8 cellular contexts compared by ENCODE assay signal in the genomic region with DNA sequence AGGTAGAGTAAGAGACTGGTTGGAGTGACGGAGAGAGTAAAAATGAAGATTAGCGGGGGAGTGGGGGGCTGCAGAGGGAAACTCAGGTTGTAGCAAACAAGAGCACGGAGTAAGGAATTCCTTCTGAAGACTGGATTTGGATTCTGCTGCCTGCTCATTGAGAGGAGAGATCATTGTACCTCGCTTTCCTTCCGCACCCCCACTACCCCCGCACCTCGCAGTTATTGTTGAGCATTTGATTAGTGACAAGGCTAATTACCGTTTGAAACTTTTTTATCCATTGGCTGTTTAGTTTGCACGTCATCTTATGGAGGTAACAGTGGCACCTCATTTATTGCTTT. TPM values are rescaled to one million over a fixed set of nuclear protein-coding genes. Genes with fewer than 3 reads are reported as not detected.
DNase-seq lines count a peak whose midpoint lies in the region; ATAC-seq and TF ChIP-seq lines count a peak whose summit lies in the region.

No MANE protein-coding gene starts in this region.

- peaks cover 53% of the 10 kb centered on the region for H3K79me2 ChIP-seq in GM23248 (ENCODE audit: insufficient read depth)

- H3K9me2 ChIP-seq in GM23248 (ENCODE audit: insufficient read depth) = no peaks in the 10 kb centered on the region

- H3K27me3 ChIP-seq in GM23248 (replicated peaks; ENCODE audit: insufficient read depth) (no peaks in the 10 kb centered on the region), SJSA1 (replicated peaks) (no peaks in the 10 kb centered on the region), esophagus squamous epithelium (no peaks in the 10 kb centered on the region), prostate gland (replicated peaks; ENCODE audit: insufficient read depth) (no peaks in the 10 kb centered on the region)

- H2AFZ ChIP-seq in GM23248 = peak overlapping the region; percentile 87

- WGBS in GM23248 (ENCODE audit: low coverage in 1 of 2, low lambda C conversion rate in 2 of 2, missing lambda C conversion rate in 2 of 2), 2 experiments = 1 to 2% methylated on average over 9 of the region's 9 CpGs
- 0% methylated on average over 9 of the region's 9 CpGs for WGBS in esophagus squamous epithelium, 2 donors
- under 1% methylated on average over 9 of the region's 9 CpGs for WGBS in prostate gland

- H3K4me1 ChIP-seq in GM23248 (ENCODE audit: insufficient read depth) (no peaks in the 10 kb centered on the region; the same call in 1 of the 2 replicates), SJSA1 (replicated peaks) (peaks cover 5% of the 10 kb centered on the region), esophagus squamous epithelium (peaks cover 0 to 35% (median 12%) of the 10 kb centered on the region in 3 donors), prostate gland (replicated peaks) (no peaks in the 10 kb centered on the region)

- H4K20me1 ChIP-seq in GM23248 (ENCODE audit: insufficient read depth) = no peaks in the 10 kb centered on the region

- no peak for TF ChIP-seq CTCF in esophagus squamous epithelium (IDR thresholded peaks at IDR 0.05)
- no peak for TF ChIP-seq CTCF in prostate gland (IDR thresholded peaks at IDR 0.05)

- ATAC-seq in HG03442 (IDR thresholded peaks at IDR 0.05; ENCODE audit: unreplicated experiment) = no peak
- ATAC-seq in GM19452 (IDR thresholded peaks at IDR 0.05; ENCODE audit: unreplicated experiment) = no peak

- H3K4me3 ChIP-seq in GM23248 = peak overlapping the region; percentile 86
- peak overlapping the region; percentile 58 for H3K4me3 ChIP-seq in SJSA1
- peak overlapping the region; percentile 61 to 85 (median 80) for H3K4me3 ChIP-seq in esophagus squamous epithelium
- H3K4me3 ChIP-seq in prostate gland = peak overlapping the region; percentile 67 to 69

- DNase-seq in GM23248 (no peak), SJSA1 (ENCODE audit: low read depth in 1 of 2, low spot score in 2 of 2) (no peak), esophagus squamous epithelium (lab: John Stamatoyannopoulos, UW) (no peak), prostate gland (ENCODE audit: low spot score) (no peak), NCI-H2029 treated with DMSO at 0.1 percent for 48 hours (lab: John Stamatoyannopoulos, UW) (no peak), C1 segment of cervical spinal cord (lab: John Stamatoyannopoulos, UW) (no peak)

- in situ Hi-C loops in GM23248 (cut with MboI) = no loop called here

- intact Hi-C loops in esophagus squamous epithelium (cut with DNase I) (no loop called here), prostate gland (cut with DNase I) (no loop called here)

- peak overlapping the region; percentile 93 for H3K4me2 ChIP-seq in GM23248 (ENCODE audit: unreplicated experiment)

- H3K9me3 ChIP-seq in GM23248 (ENCODE audit: low read depth) = no peaks in the 10 kb centered on the region
- H3K9me3 ChIP-seq in SJSA1 (replicated peaks) = no peaks in the 10 kb centered on the region; the same call in 1 of the 2 replicates
- no peaks in the 10 kb centered on the region for H3K9me3 ChIP-seq in esophagus squamous epithelium
- H3K9me3 ChIP-seq in prostate gland = no peaks in the 10 kb centered on the region

- peaks cover 18% of the 10 kb centered on the region for H3K36me3 ChIP-seq in GM23248 (ENCODE audit: low read depth)
- peaks cover 44% of the 10 kb centered on the region for H3K36me3 ChIP-seq in SJSA1
- H3K36me3 ChIP-seq in esophagus squamous epithelium = peaks cover 6 to 29% (median 10%) of the 10 kb centered on the region in 3 donors
- H3K36me3 ChIP-seq in prostate gland = peaks cover 0 to 3% of the 10 kb centered on the region in 2 donors

- TF ChIP-seq POLR2A in esophagus squamous epithelium (IDR thresholded peaks at IDR 0.05) (no peak), prostate gland (IDR thresholded peaks at IDR 0.05) (no peak)

- H3F3A ChIP-seq in GM23248 (ENCODE audit: insufficient read depth) = no peaks in the 10 kb centered on the region

- peak overlapping the region; percentile 90 for H3K9ac ChIP-seq in GM23248

- H3K27ac ChIP-seq in GM23248 = peak overlapping the region; percentile 86
- peak overlapping the region; percentile 53 for H3K27ac ChIP-seq in SJSA1
- H3K27ac ChIP-seq in esophagus squamous epithelium = peak overlapping the region; percentile 81 to 94 (median 90)
- H3K27ac ChIP-seq in prostate gland = peak overlapping the region; percentile 78 to 90

RNA-seq across cellular contexts. Expression of gene PRPF3, which starts 0.5 kb away (rescaled TPM):
- 27.6 and 46.2 TPM in 2 replicates for total RNA-seq in GM23248 (2014; rRNA removed; shearing (Covaris generic))
- polyA plus RNA-seq in GM23248 (2016; fragmentation: Nextera tagmentation; extraction: Ambion mirVana) = 25.6 and 28.1 TPM in 2 replicates
- total RNA-seq in SJSA1 (2014; rRNA removed; shearing (Covaris generic)) = 40.2 and 49.6 TPM in 2 replicates
- 10 to 100 TPM; 15.1 to 44.8 (median 29.0) TPM for total RNA-seq in esophagus squamous epithelium
- 10 to 100 TPM; 41.1 to 61.8 TPM for total RNA-seq in prostate gland

RNA-seq across cellular contexts. Expression of gene MRPS21, which starts 28.1 kb away (rescaled TPM):
- 36.5 and 37.9 TPM in 2 replicates for total RNA-seq in GM23248 (2014; rRNA removed; shearing (Covaris generic))
- 108 and 116 TPM in 2 replicates for polyA plus RNA-seq in GM23248 (2016; fragmentation: Nextera tagmentation; extraction: Ambion mirVana)
- 45.5 and 60.0 TPM in 2 replicates for total RNA-seq in SJSA1 (2014; rRNA removed; shearing (Covaris generic))
- total RNA-seq in esophagus squamous epithelium (10 to 100 TPM; 31.7 to 41.3 (median 38.7) TPM), prostate gland (10 to 100 TPM; 40.1 to 49.0 TPM)

RNA-seq across cellular contexts. Expression of gene CIART, which starts 39.4 kb away (rescaled TPM):
- 1.8 and 3.4 TPM in 2 replicates for total RNA-seq in GM23248 (2014; rRNA removed; shearing (Covaris generic))
- 6.7 and 7.0 TPM in 2 replicates for polyA plus RNA-seq in GM23248 (2016; fragmentation: Nextera tagmentation; extraction: Ambion mirVana)
- 5.9 and 6.1 TPM in 2 replicates for total RNA-seq in SJSA1 (2014; rRNA removed; shearing (Covaris generic))
- 1 to 10 TPM in 2 of 4 donors, under 1 TPM in 1, not detected in 1; 0.61 to 6.7 (median 2.5) TPM for total RNA-seq in esophagus squamous epithelium
- total RNA-seq in prostate gland = 10 to 100 TPM in 1 of 2 donors, 1 to 10 TPM in 1; 6.9 to 10.1 TPM

RNA-seq across cellular contexts. Expression of gene RPRD2, which starts 42.2 kb away (rescaled TPM):
- total RNA-seq in GM23248 (2014; rRNA removed; shearing (Covaris generic)) = 7.6 and 7.8 TPM in 2 replicates
- 16.5 and 17.0 TPM in 2 replicates for polyA plus RNA-seq in GM23248 (2016; fragmentation: Nextera tagmentation; extraction: Ambion mirVana)
- total RNA-seq in SJSA1 (2014; rRNA removed; shearing (Covaris generic)) = 3.9 and 9.9 TPM in 2 replicates
- total RNA-seq in esophagus squamous epithelium = 10 to 100 TPM; 14.7 to 17.9 (median 15.2) TPM
- 10 to 100 TPM; 20.6 to 31.4 TPM for total RNA-seq in prostate gland

RNA-seq across cellular contexts. Expression of gene C1orf54, which starts 49.2 kb away (rescaled TPM):
- 1.7 and 1.9 TPM in 2 replicates for total RNA-seq in GM23248 (2014; rRNA removed; shearing (Covaris generic))
- 1.7 and 1.9 TPM in 2 replicates for polyA plus RNA-seq in GM23248 (2016; fragmentation: Nextera tagmentation; extraction: Ambion mirVana)
- total RNA-seq in SJSA1 (2014; rRNA removed; shearing (Covaris generic)) = 0.21 TPM in 1 of 2 replicates, not detected in the other
- total RNA-seq in esophagus squamous epithelium (10 to 100 TPM in 1 of 4 donors, 1 to 10 TPM in 2, not detected in 1; 2.3 to 17.2 (median 4.5) TPM), prostate gland (1 to 10 TPM; 1.4 to 8.2 TPM)
